21 cellular contexts compared by ENCODE assay signal in the genomic region with DNA sequence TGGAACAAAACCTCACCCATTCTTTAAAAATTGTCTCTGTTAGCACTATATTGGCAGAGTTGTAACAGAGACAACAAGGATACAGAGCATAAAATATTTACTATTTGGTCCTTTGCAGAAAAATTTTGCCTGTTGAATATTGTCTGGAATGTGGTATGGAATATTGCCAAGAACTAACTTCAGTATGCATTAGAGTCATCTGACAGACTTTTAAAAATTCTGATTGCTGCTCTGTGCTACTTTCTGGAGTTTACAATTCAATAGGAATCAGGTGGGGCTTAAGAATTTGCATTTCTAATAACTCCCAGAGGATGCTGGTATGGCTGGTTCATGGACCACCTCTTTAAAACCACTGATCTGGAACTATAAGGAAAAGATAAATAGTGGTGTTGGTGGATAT. TPM values are rescaled to one million over a fixed set of nuclear protein-coding genes. Genes with fewer than 3 reads are reported as not detected.
DNase-seq lines count a peak whose midpoint lies in the region; ATAC-seq and TF ChIP-seq lines count a peak whose summit lies in the region.
"Had no signal": no experiment of that assay in that cellular context is flagged by ENCODE, and none has a peak within 500 bp of the region (broad histone marks: within the 10 kb centered on the region; RNA-seq: fewer than 3 reads in every experiment).

No MANE protein-coding gene starts in this region.

- peak; percentile 14 for DNase-seq in EL
- DNase-seq in SK-N-MC (ENCODE audit: low read depth, low spot score) = peak; percentile 5
- peak; percentile 50 for DNase-seq in choroid plexus epithelial cell (ENCODE audit: low read depth)
- DNase-seq in retinal pigment epithelial cell (ENCODE audit: low read depth) = peak; percentile 55
- no peak for DNase-seq in GM19240 (ENCODE audit: insufficient read length, low spot score)
- no peak for DNase-seq in HUDEP-2 (lab: John Stamatoyannopoulos, UW; ENCODE audit: unreplicated experiment in 76 of 76)
- DNase-seq in right cardiac atrium = no peak
- DNase-seq: 8988T; ACHN; C1 segment of cervical spinal cord; Calu3; CD4-positive, alpha-beta memory T cell; COR-L47; DMS53; DMS79 treated with DMSO at 0.1 percent for 48 hours; GM23248; H9 had no signal

- H3K4me3 ChIP-seq in SK-N-MC (no peak overlapping the region), choroid plexus epithelial cell (ENCODE audit: low read depth, low read length) (no peak overlapping the region), retinal pigment epithelial cell (ENCODE audit: low read length) (no peak overlapping the region), right cardiac atrium (ENCODE audit: low read length) (no peak overlapping the region)
- H3K4me3 ChIP-seq: A549, GM23248 had no signal

- TF ChIP-seq CTCF in choroid plexus epithelial cell (conservative IDR thresholded peaks at IDR 0.05; ENCODE audit: low read depth, low read length) (no peak), retinal pigment epithelial cell (conservative IDR thresholded peaks at IDR 0.05; ENCODE audit: low read depth, low read length) (no peak)

- H3K4me1 ChIP-seq in right cardiac atrium (ENCODE audit: control insufficient read depth, insufficient read depth, low read length) = no peaks in the 10 kb centered on the region
- H3K4me1 ChIP-seq: A549 had no signal

- no peaks in the 10 kb centered on the region for H3K36me3 ChIP-seq in SK-N-MC (ENCODE audit: insufficient read depth, low read length)

- ATAC-seq in right cardiac atrium = no peak
- ATAC-seq: A549, HCT116 had no signal

- H3K27me3 ChIP-seq in right cardiac atrium (ENCODE audit: control insufficient read depth, insufficient read depth) = no peaks in the 10 kb centered on the region

- intact Hi-C loops in right cardiac atrium (cut with DNase I) = no loop called here

- H3K27ac ChIP-seq in SK-N-MC (no peak overlapping the region), right cardiac atrium (ENCODE audit: low read length) (no peak overlapping the region)
- H3K27ac ChIP-seq: A549, GM23248 had no signal

- H3K9me3 ChIP-seq in SK-N-MC (ENCODE audit: low read depth, low read length) (no peaks in the 10 kb centered on the region), right cardiac atrium (ENCODE audit: control insufficient read depth, low read length) (no peaks in the 10 kb centered on the region)
- H3K9me3 ChIP-seq: A549 had no signal

- no peak overlapping the region for H3K9ac ChIP-seq in SK-N-MC (ENCODE audit: insufficient read length)
- H3K9ac ChIP-seq: GM23248 had no signal

RNA-seq across cellular contexts. Expression of gene NYAP2, which starts 32.8 kb away (rescaled TPM):
- total RNA-seq in right cardiac atrium = not detected
- not detected for polyA plus RNA-seq in right cardiac atrium
- total RNA-seq: Daoy, GM23248, H9 had no signal
- polyA plus RNA-seq: BJ; CD4-positive, alpha-beta memory T cell; GM23248 had no signal

Comparison
In these comparisons a context has a peak if more than half of its experiments do, and no peak if none do; other contexts are left out.
1. DNase-seq: peak in EL (single experiment), SK-N-MC (single experiment), choroid plexus epithelial cell (single experiment) and retinal pigment epithelial cell (single experiment); none in GM19240 (single experiment), HUDEP-2 (0 of 76) and right cardiac atrium (0 of 3).